In the genomic region with DNA sequence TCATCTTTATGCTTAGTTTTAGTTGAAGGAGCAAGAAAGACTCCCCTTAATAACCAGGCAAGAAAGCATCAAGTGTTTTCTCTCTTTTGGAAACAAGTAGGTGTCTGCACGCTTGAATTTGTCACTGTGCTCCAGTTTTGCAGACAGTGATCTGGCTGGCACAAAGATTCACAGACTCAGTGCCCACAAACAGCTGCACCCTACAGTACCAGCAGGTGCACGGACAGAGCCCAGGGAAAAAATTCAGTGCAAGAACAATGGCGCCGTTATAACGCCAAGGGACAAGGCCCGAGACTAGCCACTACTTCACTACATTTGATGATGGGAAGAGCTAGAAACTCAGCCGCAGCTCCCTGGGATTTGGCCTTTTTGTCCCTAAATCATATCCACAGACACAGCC, we compare ENCODE assay signal across 14 cellular contexts. TPM values are rescaled to one million over a fixed set of nuclear protein-coding genes. Genes with fewer than 3 reads are reported as not detected.
DNase-seq lines count a peak whose midpoint lies in the region; ATAC-seq, FAIRE-seq and TF ChIP-seq lines count a peak whose summit lies in the region.
"Had no signal": no experiment of that assay in that cellular context is flagged by ENCODE, and none has a peak within 500 bp of the region (broad histone marks: within the 10 kb centered on the region; RNA-seq: fewer than 3 reads in every experiment).

No MANE protein-coding gene starts in this region.

- no peaks in the 10 kb centered on the region for H3K9me3 ChIP-seq in DOHH2 (ENCODE audit: control insufficient read depth, insufficient read depth, low read length)
- H3K9me3 ChIP-seq: prostate gland had no signal

- peaks cover 80% of the 10 kb centered on the region for H3K36me3 ChIP-seq in DOHH2 (ENCODE audit: control insufficient read depth, low read length)
- H3K36me3 ChIP-seq: prostate gland had no signal

- no peak overlapping the region for H3K27ac ChIP-seq in DOHH2 (ENCODE audit: low read depth, low read length)

- DNase-seq in NCI-H526 (lab: John Stamatoyannopoulos, UW) (peak; percentile 68), frontal cortex (ENCODE audit: low spot score in 2 of 2) (peak; percentile 6 to 12), occipital lobe (lab: John Stamatoyannopoulos, UW) (peak; percentile 77), GM10266 (ENCODE audit: extremely low spot score) (no peak), left lobe of liver (ENCODE audit: low spot score) (no peak), SHP77 (lab: John Stamatoyannopoulos, UW) (no peak)
- no peak for DNase-seq in activated naive CD4-positive, alpha-beta T cell (lab: John Stamatoyannopoulos, UW)
- DNase-seq: activated CD4-positive, CD25-positive, alpha-beta regulatory T cell treated with anti-CD3 and anti-CD28 coated beads, Interleukin-2, amount 50 U/mL, for 72 hours; activated naive CD8-positive, alpha-beta T cell treated with anti-CD3 and anti-CD28 coated beads, Interleukin-2, amount 10 ng/mL, durations not matched to agents 7 days and 5 days; mesenchymal stem cell; T-helper 17 cell had no signal

- H3K9me2 ChIP-seq in DOHH2 (replicated peaks; ENCODE audit: control insufficient read depth, low read length), result no peaks in the 10 kb centered on the region

- H4K20me1 ChIP-seq in DOHH2 (ENCODE audit: control insufficient read depth, insufficient read depth, low read depth, low read length), result peaks cover 25% of the 10 kb centered on the region; the same call in 1 of the 2 replicates

- no peak for FAIRE-seq in frontal cortex (lab: Jason Lieb, UNC)
- FAIRE-seq: colon had no signal

- H3K4me3 ChIP-seq in DOHH2 (ENCODE audit: low read length), result peak overlapping the region; percentile 20; the same call in 1 of the 2 replicates
- H3K4me3 ChIP-seq: prostate gland had no signal

- ATAC-seq in left lobe of liver, result no peak
- ATAC-seq: T-helper 17 cell had no signal

- TF ChIP-seq CTCF in DOHH2 (IDR thresholded peaks at IDR 0.05; ENCODE audit: low read depth, low read length, poor library complexity, severe bottlenecking) (no peak), GM10266 (IDR thresholded peaks at IDR 0.05; ENCODE audit: control insufficient read depth, insufficient read depth, low read depth, missing control alignments) (no peak)

- H3K4me2 ChIP-seq in DOHH2 (ENCODE audit: low read length), result peak overlapping the region; percentile 46

- H3K4me1 ChIP-seq in DOHH2 (ENCODE audit: control insufficient read depth, low read length), result peaks cover 37% of the 10 kb centered on the region

- H3F3A ChIP-seq in DOHH2 (ENCODE audit: control insufficient read depth, insufficient read depth), result no peaks in the 10 kb centered on the region; the same call in 1 of the 2 replicates

- H3K27me3 ChIP-seq in DOHH2 (ENCODE audit: control insufficient read depth, low read length), result no peaks in the 10 kb centered on the region

- H3K79me2 ChIP-seq in DOHH2 (ENCODE audit: control insufficient read depth, low read length), result peaks cover 59% of the 10 kb centered on the region

RNA-seq across cellular contexts. Expression of a gene that starts 56.0 kb away (rescaled TPM):
- total RNA-seq in frontal cortex (21.2 TPM), occipital lobe (11.7 TPM), left lobe of liver (0.81 TPM)

Comparison
In these comparisons a context has a peak if more than half of its experiments do, and no peak if none do; other contexts are left out.
1. DNase-seq: peak in NCI-H526 (2 of 2), frontal cortex (2 of 2) and occipital lobe (single experiment); none in GM10266 (single experiment), left lobe of liver (single experiment), SHP77 (0 of 2) and activated naive CD4-positive, alpha-beta T cell (0 of 4).